Comparison of ENCODE assay signal across 12 cellular contexts in genomic region chr16:4617880-4618279, GRCh38. TPM values are rescaled to one million over a fixed set of nuclear protein-coding genes. Genes with fewer than 3 reads are reported as not detected.
A peak's percentile ranks its signal among the peaks of the same experiment; 100 is the strongest.
DNase-seq lines count a peak whose midpoint lies in the region; ATAC-seq and TF ChIP-seq lines count a peak whose summit lies in the region.
"Had no signal": no experiment of that assay in that cellular context is flagged by ENCODE, and none has a peak within 500 bp of the region (broad histone marks: within the 10 kb centered on the region; RNA-seq: fewer than 3 reads in every experiment).

No MANE protein-coding gene starts in this region.

- no peak for DNase-seq in CD4-positive, alpha-beta T cell
- DNase-seq in body of pancreas = no peak
- DNase-seq in nephron progenitor cell = no peak
- no peak for DNase-seq in SHP77 (lab: John Stamatoyannopoulos, UW)
- no peak for DNase-seq in AML-193 (lab: John Stamatoyannopoulos, UW)
- DNase-seq: activated CD4-positive, alpha-beta memory T cell treated with anti-CD3 and anti-CD28 coated beads for 36 hours; anterior cingulate cortex; heart left ventricle; NCI-H510A had no signal

- TF ChIP-seq CTCF in CD4-positive, alpha-beta T cell (IDR thresholded peaks at IDR 0.05) = no peak
- TF ChIP-seq CTCF in body of pancreas (IDR thresholded peaks at IDR 0.05) (no peak), nephron progenitor cell (IDR thresholded peaks at IDR 0.05) (no peak)

- no peaks in the 10 kb centered on the region for H3K36me3 ChIP-seq in HUES48 (ENCODE audit: control insufficient read depth, insufficient read depth, low read length)
- no peaks in the 10 kb centered on the region for H3K36me3 ChIP-seq in body of pancreas (replicated peaks in 1 of 2; ENCODE audit: insufficient read depth in 1 of 2, low read depth in 2 of 2)
- H3K36me3 ChIP-seq: heart left ventricle had no signal

- no peak overlapping the region for H3K9ac ChIP-seq in HUES48 (ENCODE audit: low read depth, low read length)

- H3K27me3 ChIP-seq in CD4-positive, alpha-beta T cell (ENCODE audit: control insufficient read depth, insufficient read depth, low read length) = no peaks in the 10 kb centered on the region
- H3K27me3 ChIP-seq in HUES48 (ENCODE audit: control insufficient read depth, insufficient read depth, low read length) (no peaks in the 10 kb centered on the region), body of pancreas (no peaks in the 10 kb centered on the region)
- H3K27me3 ChIP-seq: heart left ventricle had no signal

- no peak for ATAC-seq in CD4-positive, alpha-beta T cell (ENCODE audit: poor library complexity)
- ATAC-seq in body of pancreas = no peak
- ATAC-seq in GM18519 (IDR thresholded peaks at IDR 0.05; ENCODE audit: low FRiP score, unreplicated experiment) = no peak
- ATAC-seq in HG02759 (IDR thresholded peaks at IDR 0.05; ENCODE audit: unreplicated experiment) = no peak
- ATAC-seq: heart left ventricle had no signal

- peak overlapping the region; percentile 11 for H3K4me3 Mint-ChIP-seq in CD4-positive, alpha-beta T cell
- peak overlapping the region; percentile 87 for H3K4me3 Mint-ChIP-seq in nephron progenitor cell

- H3K9me3 Mint-ChIP-seq in CD4-positive, alpha-beta T cell = no peaks in the 10 kb centered on the region
- no peaks in the 10 kb centered on the region for H3K9me3 Mint-ChIP-seq in nephron progenitor cell
- H3K9me3 Mint-ChIP-seq: activated CD4-positive, alpha-beta memory T cell treated with anti-CD3 and anti-CD28 coated beads for 36 hours had no signal

- peak overlapping the region; percentile 59 for H3K27ac Mint-ChIP-seq in CD4-positive, alpha-beta T cell
- peak overlapping the region; percentile 99 for H3K27ac Mint-ChIP-seq in nephron progenitor cell

- no peaks in the 10 kb centered on the region for H3K27me3 Mint-ChIP-seq in CD4-positive, alpha-beta T cell
- H3K27me3 Mint-ChIP-seq in nephron progenitor cell (ENCODE audit: low read depth, poor library complexity) = no peaks in the 10 kb centered on the region
- H3K27me3 Mint-ChIP-seq: activated CD4-positive, alpha-beta memory T cell treated with anti-CD3 and anti-CD28 coated beads for 36 hours had no signal

- H3K4me1 ChIP-seq in HUES48 (ENCODE audit: control insufficient read depth, insufficient read depth, low read length) = peaks cover 27% of the 10 kb centered on the region
- peaks cover 50% of the 10 kb centered on the region for H3K4me1 ChIP-seq in body of pancreas

- H3K4me1 Mint-ChIP-seq in CD4-positive, alpha-beta T cell (ENCODE audit: low read depth) = peaks cover 24% of the 10 kb centered on the region
- peaks cover 49% of the 10 kb centered on the region for H3K4me1 Mint-ChIP-seq in nephron progenitor cell

- intact Hi-C loops in CD4-positive, alpha-beta T cell (cut with DNase I, micrococcal nuclease) = loop anchor here (2.0 to 10.0 kb wide), 8 partner anchors 34 to 1483 kb away; partner anchors contain the start of genes CDIP1 (in 1 of the 2), CORO7 (in 1 of the 2), DNAJA3 (in 1 of the 2) and GLYR1 (in 1 of the 2)
- intact Hi-C loops in body of pancreas (cut with DNase I) = loop anchor here (5.0 kb wide), 1 partner anchor 74 kb away; the partner anchor contains the start of gene NUDT16L1

- POLR2A ChIA-PET in CD4-positive, alpha-beta T cell (lab: Charles Lee) = no interaction called here

- H3K4me3 ChIP-seq in HUES48 (ENCODE audit: low read depth, low read length) (no peak overlapping the region), body of pancreas (no peak overlapping the region)

- CTCF ChIA-PET in CD4-positive, alpha-beta T cell (lab: Charles Lee) = interaction anchor here (1.5 to 1.6 kb wide), 2 partner anchors 76 to 111 kb away, joined by 4 read pairs; partner anchors contain the start of gene NUDT16L1

- 82% methylated on average over 8 of the region's 8 CpGs for WGBS in body of pancreas, 2 donors

- H3K36me3 Mint-ChIP-seq in CD4-positive, alpha-beta T cell (ENCODE audit: low read depth) = peaks cover 9% of the 10 kb centered on the region
- H3K36me3 Mint-ChIP-seq in nephron progenitor cell (ENCODE audit: low read depth) = no peaks in the 10 kb centered on the region
- H3K36me3 Mint-ChIP-seq: activated CD4-positive, alpha-beta memory T cell treated with anti-CD3 and anti-CD28 coated beads for 36 hours had no signal

- H3K9me3 ChIP-seq in CD4-positive, alpha-beta T cell (ENCODE audit: control insufficient read depth, low read length) = no peaks in the 10 kb centered on the region
- no peaks in the 10 kb centered on the region for H3K9me3 ChIP-seq in HUES48 (ENCODE audit: control insufficient read depth, insufficient read depth, low read length)
- no peaks in the 10 kb centered on the region for H3K9me3 ChIP-seq in body of pancreas
- H3K9me3 ChIP-seq: heart left ventricle had no signal

- no peak overlapping the region for H3K27ac ChIP-seq in CD4-positive, alpha-beta T cell (ENCODE audit: low read depth, low read length)
- peak overlapping the region; percentile 100 for H3K27ac ChIP-seq in HUES48 (ENCODE audit: low read depth, low read length)
- H3K27ac ChIP-seq in body of pancreas = peak overlapping the region in 3 of 4 donors; percentile 37 to 97 (median 94)

- no peak for TF ChIP-seq POLR2A in body of pancreas (IDR thresholded peaks at IDR 0.05)

RNA-seq across cellular contexts. Expression of gene UBALD1, which starts 3.2 kb away (rescaled TPM):
- 10 to 100 TPM; 17.5 to 19.3 TPM for total RNA-seq in CD4-positive, alpha-beta T cell
- 10 to 100 TPM; 11.9 to 19.4 TPM for total RNA-seq in body of pancreas

RNA-seq across cellular contexts. Expression of gene MGRN1, which starts 6.7 kb away (rescaled TPM):
- 10 to 100 TPM; 45.9 to 48.6 TPM for total RNA-seq in CD4-positive, alpha-beta T cell
- 10 to 100 TPM; 23.3 to 44.8 TPM for total RNA-seq in body of pancreas
